In the genomic region with DNA sequence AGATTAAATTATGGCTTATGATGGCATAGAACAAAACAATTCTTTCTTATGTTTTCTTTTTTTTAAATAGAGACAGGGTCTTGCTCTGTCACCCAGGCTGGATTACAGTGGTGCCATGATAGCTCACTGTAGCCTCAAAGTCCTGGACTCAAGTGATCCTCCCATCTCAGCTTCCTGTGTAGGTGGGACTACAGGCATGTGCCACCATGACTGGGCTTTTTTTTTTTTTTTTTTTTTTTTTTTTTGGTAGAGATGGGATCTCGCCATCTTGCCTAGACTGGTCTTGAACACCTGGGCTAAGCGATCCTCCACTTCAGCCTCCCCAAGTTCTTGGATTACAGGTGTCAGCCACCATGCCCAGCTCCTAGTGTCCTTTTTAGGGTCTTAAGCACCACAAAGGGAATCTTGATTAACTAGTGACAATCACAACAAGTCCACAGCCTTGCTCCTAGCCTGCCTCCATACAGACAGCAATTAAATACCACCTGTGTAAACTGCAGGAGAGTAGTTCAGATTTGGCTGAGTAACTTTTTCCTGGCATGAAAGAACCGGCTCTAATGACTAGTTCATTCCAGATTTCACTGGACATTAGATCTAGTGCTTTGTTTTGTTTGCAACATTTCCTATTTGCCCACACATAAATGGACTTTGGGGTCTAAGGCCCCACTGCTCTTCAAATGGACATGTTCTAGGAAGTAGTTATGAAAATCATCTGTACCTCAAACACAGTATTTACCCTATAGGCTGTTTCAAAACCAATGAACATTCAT, we compare ENCODE assay signal across 11 cellular contexts.
DNase-seq lines count a peak whose midpoint lies in the region; ATAC-seq and TF ChIP-seq lines count a peak whose summit lies in the region.
"Had no signal": no experiment of that assay in that cellular context is flagged by ENCODE, and none has a peak within 500 bp of the region (broad histone marks: within the 10 kb centered on the region; RNA-seq: fewer than 3 reads in every experiment).

No MANE protein-coding gene starts in this region.

- DNase-seq in M059J (ENCODE audit: low read depth) (peak; percentile 49), right lobe of liver (peak in 1 of 3 donors; percentile 24), HK-2 (ENCODE audit: unreplicated experiment) (no peak), glomerular visceral epithelial cell (ENCODE audit: extremely low spot score) (no peak)
- DNase-seq: activated CD4-positive, alpha-beta T cell treated with anti-CD3 and anti-CD28 coated beads for 48 hours; activated gamma-delta T cell treated with Interleukin-2 at 50 U/mL for 16 hours; NCI-H526 treated with DMSO at 0.1 percent for 48 hours had no signal

- peaks cover 2% of the 10 kb centered on the region for H3K4me1 Mint-ChIP-seq in brain

- peak overlapping the region in 3 of 5 experiments; percentile 72 to 90 (median 77) for H3K27ac Mint-ChIP-seq in brain

- H3K9me3 Mint-ChIP-seq in brain = no peaks in the 10 kb centered on the region

- peaks cover 21% of the 10 kb centered on the region for H3K79me2 ChIP-seq in ACC112 (ENCODE audit: control insufficient read depth, insufficient read depth, low read length, unreplicated experiment)

- peaks cover 19% of the 10 kb centered on the region for H3K36me3 ChIP-seq in ACC112 (ENCODE audit: insufficient read depth, low read length)
- peaks cover 0 to 17% (median 9%) of the 10 kb centered on the region in 4 donors for H3K36me3 ChIP-seq in right lobe of liver

- no peak overlapping the region for H2AFZ ChIP-seq in ACC112 (ENCODE audit: low read length, unreplicated experiment)

- no peak overlapping the region for H3K4me3 Mint-ChIP-seq in brain

- TF ChIP-seq POLR2A in right lobe of liver (IDR thresholded peaks at IDR 0.05) = no peak

- no peaks in the 10 kb centered on the region for H3K27me3 ChIP-seq in ACC112 (ENCODE audit: insufficient read depth, low read length)
- H3K27me3 ChIP-seq in right lobe of liver = no peaks in the 10 kb centered on the region

- H3K27me3 Mint-ChIP-seq in brain = no peaks in the 10 kb centered on the region

- intact Hi-C loops in right lobe of liver (cut with DNase I) = no loop called here

- peak overlapping the region; percentile 74 for H3K27ac ChIP-seq in ACC112 (ENCODE audit: low read depth, low read length)
- H3K27ac ChIP-seq in right lobe of liver = peak overlapping the region; percentile 7 to 47 (median 31)

- WGBS in right lobe of liver (ENCODE audit: insufficient coverage, low coverage, low lambda C conversion rate, missing lambda C conversion rate) = 76% methylated on average over 3 of the region's 3 CpGs

- ATAC-seq in right lobe of liver = peak; percentile 33 to 78 (median 58)
- ATAC-seq in GM18502 (IDR thresholded peaks at IDR 0.05; ENCODE audit: poor library complexity, unreplicated experiment) = no peak
- no peak for ATAC-seq in HG03108 (IDR thresholded peaks at IDR 0.05; ENCODE audit: unreplicated experiment)

- no peak for TF ChIP-seq CTCF in brain (conservative IDR thresholded peaks at IDR 0.05)
- no peak for TF ChIP-seq CTCF in right lobe of liver (IDR thresholded peaks at IDR 0.05)

- H3K4me1 ChIP-seq in ACC112 (ENCODE audit: control insufficient read depth, insufficient read depth, low read length, unreplicated experiment) = peaks cover 34% of the 10 kb centered on the region
- H3K4me1 ChIP-seq in right lobe of liver = peaks cover 0 to 12% (median 8%) of the 10 kb centered on the region in 4 donors

- H3K4me3 ChIP-seq in ACC112 (ENCODE audit: low read depth, low read length) (peak overlapping the region; percentile 10; the same call in 1 of the 2 replicates), right lobe of liver (no peak overlapping the region)

- no peaks in the 10 kb centered on the region for H3K9me3 ChIP-seq in right lobe of liver

- H3K36me3 Mint-ChIP-seq in brain = peaks cover 62% of the 10 kb centered on the region

Comparison
In these comparisons a context has a peak if more than half of its experiments do, and no peak if none do; other contexts are left out.
1. ATAC-seq: peak in right lobe of liver (4 of 4); none in GM18502 (single experiment) and HG03108 (single experiment).